ENCODE assay signal across 22 cellular contexts in the genomic region with DNA sequence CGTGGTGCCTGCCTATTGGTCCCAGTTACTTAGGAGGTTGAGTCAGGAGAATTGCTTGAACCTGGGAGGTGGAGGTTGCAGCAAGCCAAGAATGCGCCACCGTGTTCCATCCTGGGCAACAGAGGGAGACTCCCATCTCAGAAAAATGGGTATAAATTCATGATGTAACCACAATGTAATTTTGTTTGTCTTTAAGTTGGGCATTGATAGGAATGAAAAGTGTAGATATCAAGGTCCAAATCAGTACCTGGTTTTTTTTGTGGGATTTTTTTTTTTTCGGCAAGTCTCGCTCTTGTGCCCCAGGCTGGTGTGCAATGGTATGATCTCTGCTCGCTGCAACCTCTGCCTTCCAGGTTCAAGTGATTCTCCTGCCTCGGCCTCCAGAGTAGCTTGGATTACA. TPM values are rescaled to one million over a fixed set of nuclear protein-coding genes. Genes with fewer than 3 reads are reported as not detected.
DNase-seq lines count a peak whose midpoint lies in the region; ATAC-seq, FAIRE-seq and TF ChIP-seq lines count a peak whose summit lies in the region.
"Had no signal": no experiment of that assay in that cellular context is flagged by ENCODE, and none has a peak within 500 bp of the region (broad histone marks: within the 10 kb centered on the region; RNA-seq: fewer than 3 reads in every experiment).

No MANE protein-coding gene starts in this region.

- H3K36me3 Mint-ChIP-seq in activated CD4-positive, alpha-beta T cell treated with anti-CD3 and anti-CD28 coated beads, Interleukin-2, amount 10 ng/mL, durations not matched to agents 24 days and 14 days (ENCODE audit: low read depth), result peaks cover 86% of the 10 kb centered on the region

- peaks cover 92% of the 10 kb centered on the region for H4K20me1 ChIP-seq in K562 (replicated peaks; ENCODE audit: control insufficient read depth, insufficient read depth, low read length)

- H3K27ac ChIP-seq in A549, result no peak overlapping the region
- H3K27ac ChIP-seq in K562 (ENCODE audit: extremely low read depth, low read depth, low read length), result no peak overlapping the region
- H3K27ac ChIP-seq: SJCRH30, upper lobe of right lung had no signal

- BruUV-seq in K562 (replicated peaks; lab: Mats Ljungman, UMichigan), result no TSS peak

- peaks cover 45% of the 10 kb centered on the region for H3K4me1 Mint-ChIP-seq in activated CD4-positive, alpha-beta T cell treated with anti-CD3 and anti-CD28 coated beads, Interleukin-2, amount 10 ng/mL, durations not matched to agents 24 days and 14 days

- intact Hi-C loops in activated CD4-positive, alpha-beta T cell treated with anti-CD3 and anti-CD28 coated beads, Interleukin-2, amount 10 ng/mL, durations not matched to agents 24 days and 14 days (cut with micrococcal nuclease), result no loop called here
- intact Hi-C loops in K562 (cut with micrococcal nuclease), result no loop called here

- no peaks in the 10 kb centered on the region for H3K27me3 ChIP-seq in K562 (ENCODE audit: control insufficient read depth in 2 of 2, insufficient read depth in 2 of 2, low read length in 2 of 2)
- H3K27me3 ChIP-seq: SJCRH30, upper lobe of right lung had no signal

- H3K4me3 ChIP-seq in A549, result no peak overlapping the region
- no peak overlapping the region for H3K4me3 ChIP-seq in K562
- H3K4me3 ChIP-seq: SJCRH30, upper lobe of right lung had no signal

- H3K36me3 ChIP-seq in K562 (ENCODE audit: control insufficient read depth, insufficient read depth, low read length), result peaks cover 100% of the 10 kb centered on the region

- WGBS in A549 (ENCODE audit: missing lambda C conversion rate), result 90% methylated on average over 7 of the region's 7 CpGs
- WGBS in K562 (ENCODE audit: insufficient coverage, low coverage, missing lambda C conversion rate), result 90% methylated on average over 4 of the region's 7 CpGs

- H3K79me2 ChIP-seq in K562 (ENCODE audit: control insufficient read depth, insufficient read depth, low read length), result peaks cover 100% of the 10 kb centered on the region

- DNase-seq in activated CD4-positive, alpha-beta T cell treated with anti-CD3 and anti-CD28 coated beads, Interleukin-2, amount 10 ng/mL, durations not matched to agents 24 days and 14 days, result no peak
- no peak for DNase-seq in activated CD4-positive, alpha-beta T cell treated with anti-CD3 and anti-CD28 coated beads for 1 hour
- DNase-seq in A549 (ENCODE audit: low read depth in 1 of 2, low spot score in 1 of 2), result no peak
- peak; percentile 37 for DNase-seq in NAMALWA (ENCODE audit: low spot score)
- no peak for DNase-seq in K562 (ENCODE audit: extremely low read depth in 1 of 4, low spot score in 3 of 4)
- no peak for DNase-seq in hypothalamus (lab: John Stamatoyannopoulos, UW)
- DNase-seq in dermis blood vessel endothelial cell, result no peak
- DNase-seq: 8988T; cortex of kidney; DMS79 treated with DMSO at 0.1 percent for 48 hours; glutamatergic neuron; NCI-H1105 treated with DMSO at 0.1 percent for 48 hours; NCI-H2081 treated with DMSO at 0.1 percent for 48 hours; NCI-H446; NK-92 treated with Interleukin-12 subunit alpha and Interleukin-12 subunit beta, amount 100 ng/mL, for 24 hours; SJCRH30; stimulated activated CD4-positive, alpha-beta T cell treated with anti-CD3 and anti-CD28 coated beads, Interleukin-4, amount 100 ng/mL, for 4 hours; T-helper 1 cell; upper lobe of right lung had no signal

- no peak for TF ChIP-seq CTCF in A549 (IDR thresholded peaks at IDR 0.05)
- no peak for TF ChIP-seq CTCF in K562 (IDR thresholded peaks at IDR 0.05 in 2 of 3, conservative IDR thresholded peaks at IDR 0.05 in 1 of 3; ENCODE audit: insufficient read depth in 2 of 3, low read depth in 1 of 3, low read length in 3 of 3)

- POLR2A ChIA-PET in A549 (lab: Yijun Ruan, JAX), result no interaction called here
- POLR2A ChIA-PET in K562 (lab: Yijun Ruan, JAX), result interaction anchor here (1.2 to 1.8 kb wide), 2 partner anchors 10 to 16 kb away, joined by 3 to 4 read pairs; no protein-coding TSS in a partner anchor

- H3K9me1 ChIP-seq in K562 (ENCODE audit: control insufficient read depth, insufficient read depth, low read length), result peaks cover 12% of the 10 kb centered on the region

- CTCF ChIA-PET in A549 (lab: Yijun Ruan, JAX), result no interaction called here
- CTCF ChIA-PET in K562 (lab: Yijun Ruan, JAX; ENCODE audit: low intra/inter-chr PET ratio), result no interaction called here

- TF ChIP-seq RAD21 in A549 (conservative IDR thresholded peaks at IDR 0.05 in 1 of 2, IDR thresholded peaks at IDR 0.05 in 1 of 2) (no peak), K562 (CRISPR knock-in tag; conservative IDR thresholded peaks at IDR 0.05 in 1 of 2, IDR thresholded peaks at IDR 0.05 in 1 of 2) (no peak)

- in situ Hi-C loops in K562 (cut with MboI), result no loop called here

- peak overlapping the region; percentile 18; the same call in 2 of the 3 replicates for H3K4me2 ChIP-seq in A549
- H3K4me2 ChIP-seq in K562 (ENCODE audit: insufficient read depth, low read length), result no peak overlapping the region

- no peak overlapping the region for H2AFZ ChIP-seq in K562 (ENCODE audit: low read depth, low read length)

- H3K4me3 Mint-ChIP-seq in activated CD4-positive, alpha-beta T cell treated with anti-CD3 and anti-CD28 coated beads, Interleukin-2, amount 10 ng/mL, durations not matched to agents 24 days and 14 days, result peak overlapping the region; percentile 29
- H3K4me3 Mint-ChIP-seq: activated T-helper 1 cell treated with anti-CD3 and anti-CD28 coated beads, Interleukin-12 subunit alpha, Interleukin-12 subunit beta, Interleukin-2, Interleukin-4 antibody, amounts not matched to agents 30 ng/mL and 10 ng/mL and 1 ng/mL, durations not matched to agents 14 hours and 24 hours and 36 hours had no signal

- H3K27me3 Mint-ChIP-seq in activated CD4-positive, alpha-beta T cell treated with anti-CD3 and anti-CD28 coated beads, Interleukin-2, amount 10 ng/mL, durations not matched to agents 24 days and 14 days, result no peaks in the 10 kb centered on the region

- TF ChIP-seq EP300 in A549 (IDR thresholded peaks at IDR 0.05) (no peak), K562 (IDR thresholded peaks at IDR 0.05; ENCODE audit: low read length) (no peak)

- FAIRE-seq in A549 (lab: Jason Lieb, UNC) (no peak), K562 (lab: Jason Lieb, UNC) (no peak)

- H3K9me3 ChIP-seq in A549 (no peaks in the 10 kb centered on the region), K562 (replicated peaks; ENCODE audit: control insufficient read depth, insufficient read depth, low read depth, low read length) (no peaks in the 10 kb centered on the region)
- H3K9me3 ChIP-seq: SJCRH30, upper lobe of right lung had no signal

- H3K27ac Mint-ChIP-seq in activated CD4-positive, alpha-beta T cell treated with anti-CD3 and anti-CD28 coated beads, Interleukin-2, amount 10 ng/mL, durations not matched to agents 24 days and 14 days, result no peak overlapping the region
- H3K27ac Mint-ChIP-seq: activated T-helper 1 cell treated with anti-CD3 and anti-CD28 coated beads, Interleukin-12 subunit alpha, Interleukin-12 subunit beta, Interleukin-2, Interleukin-4 antibody, amounts not matched to agents 30 ng/mL and 10 ng/mL and 1 ng/mL, durations not matched to agents 14 hours and 24 hours and 36 hours had no signal

- H3K9me3 Mint-ChIP-seq in activated CD4-positive, alpha-beta T cell treated with anti-CD3 and anti-CD28 coated beads, Interleukin-2, amount 10 ng/mL, durations not matched to agents 24 days and 14 days, result no peaks in the 10 kb centered on the region
- H3K9me3 Mint-ChIP-seq: activated T-helper 1 cell treated with anti-CD3 and anti-CD28 coated beads, Interleukin-12 subunit alpha, Interleukin-12 subunit beta, Interleukin-2, Interleukin-4 antibody, amounts not matched to agents 30 ng/mL and 10 ng/mL and 1 ng/mL, durations not matched to agents 14 hours and 24 hours and 36 hours had no signal

- TF ChIP-seq POLR2A in A549 (IDR thresholded peaks at IDR 0.05; ENCODE audit: low read length) (no peak), K562 (conservative IDR thresholded peaks at IDR 0.05) (peak; percentile 52; the same call in 1 of the 2 replicates)

- ATAC-seq in A549 (no peak; a peak in 1 of 6 replicates), K562 (no peak), GM21723 (IDR thresholded peaks at IDR 0.05; ENCODE audit: unreplicated experiment) (no peak)
- ATAC-seq: Panc1, upper lobe of right lung had no signal

- H3K4me1 ChIP-seq in A549 (peaks cover 95% of the 10 kb centered on the region), K562 (replicated peaks in 1 of 2; ENCODE audit: control insufficient read depth in 2 of 2, insufficient read depth in 2 of 2, low read length in 2 of 2) (peaks cover 12 to 15% of the 10 kb centered on the region in 2 experiments; a peak in 4 of 5 replicates)

- H3K9ac ChIP-seq in K562 (ENCODE audit: insufficient read depth in 1 of 2, low read depth in 2 of 2, low read length in 2 of 2), result no peak overlapping the region

RNA-seq across cellular contexts. Expression of gene NPM1, which starts 7.4 kb away (rescaled TPM):
- total RNA-seq in activated CD4-positive, alpha-beta T cell treated with anti-CD3 and anti-CD28 coated beads, Interleukin-2, amount 10 ng/mL, durations not matched to agents 24 days and 14 days, result 3,066 and 3,162 TPM in 2 replicates
- polyA plus RNA-seq in A549 (2011; rRNA removed) (2,566 and 3,380 TPM in 2 replicates), A549 (2017; fragmentation: RNase III; extraction: RNeasy Plus Mini Kit Qiagen cat#74134 plus additional on column Dnase treatment) (4,830 to 6,153 TPM (median 5,196 TPM) in 3 replicates), K562 (2011; rRNA removed) (2,553 and 3,164 TPM in 2 replicates), K562 (2014; fragmentation: Illumina TruSeq; extraction: Trizol) (4,182 and 5,696 TPM in 2 replicates), K562 (2014; fragmentation: Nextera tagmentation; extraction: Ambion mirVana) (1,000 to 10,000 TPM; 4,099 to 6,909 TPM), K562 (2014; rRNA removed) (2,789 and 6,654 TPM in 2 replicates)
- 3,631 and 5,963 TPM in 2 replicates for polyA plus RNA-seq in A549 (2012; cell fraction: cytosol; rRNA removed)
- polyA plus RNA-seq in A549 (2012; cell fraction: nucleus; rRNA removed), result 379 and 644 TPM in 2 replicates
- polyA minus RNA-seq in A549 (2011; rRNA and poly(A)+ RNA removed), result 928 and 1,367 TPM in 2 replicates
- total RNA-seq in K562 (2011; cell fraction: chromatin; rRNA removed; ENCODE audit: low replicate concordance), result 380 and 708 TPM in 2 replicates
- 320 and 388 TPM in 2 replicates for total RNA-seq in K562 (2011; cell fraction: nucleolus; rRNA removed)
- 349 and 479 TPM in 2 replicates for total RNA-seq in K562 (2011; cell fraction: nucleoplasm; rRNA removed)
- total RNA-seq in K562 (2014; rRNA removed) (2,275 and 2,438 TPM in 2 replicates), K562 (2014; rRNA removed; fragmentation: Illumina TruSeq; extraction: Trizol) (6,105 and 6,135 TPM in 2 replicates), K562 (2015; rRNA removed; fragmentation: Illumina TruSeq; extraction: Trizol) (5,186 and 5,639 TPM in 2 replicates), K562 (2021) (2,894 and 2,951 TPM in 2 replicates), dermis blood vessel endothelial cell (1,135 and 1,923 TPM in 2 replicates)
- 324 and 4,326 TPM in 2 replicates for polyA plus RNA-seq in K562 (2011; cell fraction: cytosol; rRNA removed)
- 680 and 968 TPM in 2 replicates for polyA plus RNA-seq in K562 (2011; cell fraction: nucleus; rRNA removed)
- 3,341 and 5,906 TPM in 2 replicates for polyA plus RNA-seq in K562 (2012)
- polyA minus RNA-seq in K562 (2011; rRNA and poly(A)+ RNA removed), result 1,992 and 2,499 TPM in 2 replicates
- 3,102 and 3,979 TPM in 2 replicates for polyA minus RNA-seq in K562 (2011; cell fraction: cytosol; rRNA and poly(A)+ RNA removed)
- polyA minus RNA-seq in K562 (2011; cell fraction: nucleus; rRNA and poly(A)+ RNA removed), result 305 and 418 TPM in 2 replicates

RNA-seq across cellular contexts. Expression of gene FGF18, which starts 24.4 kb away (rescaled TPM):
- 0.17 and 0.33 TPM in 2 replicates for total RNA-seq in activated CD4-positive, alpha-beta T cell treated with anti-CD3 and anti-CD28 coated beads, Interleukin-2, amount 10 ng/mL, durations not matched to agents 24 days and 14 days
- polyA plus RNA-seq in A549 (2011; rRNA removed), result 0.11 and 0.16 TPM in 2 replicates
- polyA plus RNA-seq in A549 (2012; cell fraction: cytosol; rRNA removed), result 0.17 and 0.19 TPM in 2 replicates
- polyA plus RNA-seq in A549 (2012; cell fraction: nucleus; rRNA removed), result 0.41 and 0.86 TPM in 2 replicates
- polyA plus RNA-seq in A549 (2017; fragmentation: RNase III; extraction: RNeasy Plus Mini Kit Qiagen cat#74134 plus additional on column Dnase treatment), result 0.09 to 0.34 TPM (median 0.18 TPM) in 3 replicates
- polyA minus RNA-seq in A549 (2011; rRNA and poly(A)+ RNA removed), result not detected in 2 replicates
- total RNA-seq in K562 (2011; cell fraction: chromatin; rRNA removed; ENCODE audit: low replicate concordance), result 0.21 TPM in 1 of 2 replicates, not detected in the other
- total RNA-seq in K562 (2011; cell fraction: nucleolus; rRNA removed), result 0.17 TPM in 1 of 2 replicates, not detected in the other
- not detected in 2 replicates for total RNA-seq in K562 (2011; cell fraction: nucleoplasm; rRNA removed)
- total RNA-seq in K562 (2014; rRNA removed), result 0.05 TPM in 1 of 2 replicates, not detected in the other
- not detected in 2 replicates for total RNA-seq in K562 (2014; rRNA removed; fragmentation: Illumina TruSeq; extraction: Trizol)
- not detected in 2 replicates for total RNA-seq in K562 (2015; rRNA removed; fragmentation: Illumina TruSeq; extraction: Trizol)
- 0.18 TPM in 1 of 2 replicates, not detected in the other for total RNA-seq in K562 (2021)
- polyA plus RNA-seq in K562 (2011; rRNA removed), result not detected in 2 replicates
- polyA plus RNA-seq in K562 (2011; cell fraction: cytosol; rRNA removed), result 0.06 TPM in 1 of 2 replicates, not detected in the other
- polyA plus RNA-seq in K562 (2011; cell fraction: nucleus; rRNA removed), result 0.11 and 0.22 TPM in 2 replicates
- polyA plus RNA-seq in K562 (2012), result 0.04 and 0.05 TPM in 2 replicates
- not detected in 2 replicates for polyA plus RNA-seq in K562 (2014; fragmentation: Illumina TruSeq; extraction: Trizol)
- polyA plus RNA-seq in K562 (2014; fragmentation: Nextera tagmentation; extraction: Ambion mirVana), result not detected
- 0.11 TPM in 1 of 2 replicates, not detected in the other for polyA plus RNA-seq in K562 (2014; rRNA removed)
- polyA minus RNA-seq in K562 (2011; rRNA and poly(A)+ RNA removed), result not detected in 2 replicates
- polyA minus RNA-seq in K562 (2011; cell fraction: cytosol; rRNA and poly(A)+ RNA removed), result not detected in 2 replicates
- polyA minus RNA-seq in K562 (2011; cell fraction: nucleus; rRNA and poly(A)+ RNA removed), result 0.13 and 0.22 TPM in 2 replicates
- total RNA-seq in dermis blood vessel endothelial cell, result not detected in 2 replicates
- total RNA-seq: SJCRH30 had no signal
